In genomic region chr12:6954754-6955461, GRCh38 we compare ENCODE assay signal across 13 cellular contexts. TPM values are rescaled to one million over a fixed set of nuclear protein-coding genes. Genes with fewer than 3 reads are reported as not detected.
DNase-seq lines count a peak whose midpoint lies in the region; ATAC-seq and TF ChIP-seq lines count a peak whose summit lies in the region.
"Had no signal": no experiment of that assay in that cellular context is flagged by ENCODE, and none has a peak within 500 bp of the region (broad histone marks: within the 10 kb centered on the region; RNA-seq: fewer than 3 reads in every experiment).

No MANE protein-coding gene starts in this region.

- H3K4me1 ChIP-seq in Caco-2: no peaks in the 10 kb centered on the region
- peaks cover 13% of the 10 kb centered on the region for H3K4me1 ChIP-seq in GM23338 (ENCODE audit: insufficient read depth)
- peaks cover 10 to 35% of the 10 kb centered on the region in 2 donors for H3K4me1 ChIP-seq in adrenal gland (replicated peaks in 1 of 2)
- H3K4me1 ChIP-seq in sigmoid colon: peaks cover 0 to 10% (median 2%) of the 10 kb centered on the region in 4 donors

- H4K20me1 ChIP-seq in GM23338 (replicated peaks; ENCODE audit: insufficient read depth): no peaks in the 10 kb centered on the region

- POLR2A ChIA-PET in Caco-2 (lab: Charles Lee): no interaction called here

- DNase-seq in Caco-2 (no peak), GM23338 (ENCODE audit: low spot score) (no peak), adrenal gland (peak; percentile 52 to 81 (median 69)), sigmoid colon (peak; percentile 60), MV-4-11 (lab: John Stamatoyannopoulos, UW) (no peak), NOMO-1 treated with DMSO at 0.1 percent for 48 hours (lab: John Stamatoyannopoulos, UW; ENCODE audit: unreplicated experiment) (no peak)
- DNase-seq: NCI-H146; stimulated activated CD4-positive, alpha-beta T cell treated with anti-CD3 and anti-CD28 coated beads, Interleukin-4, amount 100 ng/mL, for 24 hours had no signal

- BruUV-seq in Caco-2 (replicated peaks; lab: Mats Ljungman, UMichigan): no TSS peak

- TF ChIP-seq CTCF in Caco-2 (IDR thresholded peaks at IDR 0.05; ENCODE audit: insufficient read depth in 1 of 2, low read depth in 1 of 2, low read length in 1 of 2, severe bottlenecking in 1 of 2, unreplicated experiment in 1 of 2): no peak
- no peak for TF ChIP-seq CTCF in GM23338 (conservative IDR thresholded peaks at IDR 0.05; ENCODE audit: low read depth in 2 of 2)
- TF ChIP-seq CTCF in adrenal gland (IDR thresholded peaks at IDR 0.05): peak in 1 of 6 experiments; percentile 10
- no peak for TF ChIP-seq CTCF in sigmoid colon (IDR thresholded peaks at IDR 0.05)

- H2AFZ ChIP-seq in GM23338: no peak overlapping the region
- H2AFZ ChIP-seq: parathyroid adenoma had no signal

- H3K36me3 ChIP-seq in Caco-2 (ENCODE audit: control insufficient read depth, insufficient read depth, low read length): no peaks in the 10 kb centered on the region
- no peaks in the 10 kb centered on the region for H3K36me3 ChIP-seq in GM23338 (ENCODE audit: insufficient read depth)
- no peaks in the 10 kb centered on the region for H3K36me3 ChIP-seq in adrenal gland (replicated peaks in 1 of 2)
- no peaks in the 10 kb centered on the region for H3K36me3 ChIP-seq in sigmoid colon
- H3K36me3 ChIP-seq: gastroesophageal sphincter, thoracic aorta had no signal

- no peaks in the 10 kb centered on the region for H3K9me3 Mint-ChIP-seq in Caco-2 (ENCODE audit: unreplicated experiment)
- H3K9me3 Mint-ChIP-seq in GM23338: no peaks in the 10 kb centered on the region

- intact Hi-C loops in Caco-2 (cut with micrococcal nuclease; ENCODE audit: unreplicated experiment) (no loop called here), adrenal gland (cut with DNase I) (loop anchor here (10.0 kb wide), 2 partner anchors 80 to 160 kb away; partner anchors contain the start of gene SPSB2 (in 1 of the 2)), sigmoid colon (cut with DNase I) (no loop called here)

- WGBS in adrenal gland, 4 donors: 58 to 63% (median 59%) methylated on average over 15 to 24 of the region's 24 CpGs
- 80 to 90% methylated on average over 24 of the region's 24 CpGs for WGBS in sigmoid colon, 2 donors

- H3K27ac Mint-ChIP-seq in Caco-2 (ENCODE audit: unreplicated experiment): peak overlapping the region; percentile 36
- H3K27ac Mint-ChIP-seq in GM23338: peak overlapping the region; percentile 72; the same call in 1 of the 2 replicates

- H3K4me3 Mint-ChIP-seq in Caco-2 (ENCODE audit: unreplicated experiment) (no peak overlapping the region), GM23338 (no peak overlapping the region)

- H3K79me2 ChIP-seq in GM23338 (replicated peaks; ENCODE audit: insufficient read depth): no peaks in the 10 kb centered on the region
- H3K79me2 ChIP-seq: parathyroid adenoma had no signal

- H3K27ac ChIP-seq in GM23338 (ENCODE audit: low read depth) (no peak overlapping the region), adrenal gland (peak overlapping the region in 3 of 5 donors; percentile 28 to 83 (median 52)), sigmoid colon (no peak overlapping the region)
- H3K27ac ChIP-seq: thoracic aorta had no signal

- TF ChIP-seq POLR2A in adrenal gland (IDR thresholded peaks at IDR 0.05) (no peak), sigmoid colon (IDR thresholded peaks at IDR 0.05) (no peak)

- no peak for TF ChIP-seq EP300 in sigmoid colon (IDR thresholded peaks at IDR 0.05)

- H3K4me3 ChIP-seq in Caco-2 (ENCODE audit: low read depth, low read length) (no peak overlapping the region), GM23338 (no peak overlapping the region), adrenal gland (no peak overlapping the region), sigmoid colon (no peak overlapping the region)
- H3K4me3 ChIP-seq: gastroesophageal sphincter had no signal

- H3K9me3 ChIP-seq in Caco-2 (no peaks in the 10 kb centered on the region), adrenal gland (replicated peaks in 1 of 3) (no peaks in the 10 kb centered on the region), sigmoid colon (no peaks in the 10 kb centered on the region)
- H3K9me3 ChIP-seq: gastroesophageal sphincter, thoracic aorta had no signal

- H3K4me1 Mint-ChIP-seq in Caco-2 (ENCODE audit: low read depth, unreplicated experiment): no peaks in the 10 kb centered on the region
- peaks cover 35% of the 10 kb centered on the region for H3K4me1 Mint-ChIP-seq in GM23338

- H3K9me2 ChIP-seq in GM23338 (ENCODE audit: insufficient read depth): no peaks in the 10 kb centered on the region

- H3K27me3 Mint-ChIP-seq in Caco-2 (ENCODE audit: insufficient read depth, unreplicated experiment) (no peaks in the 10 kb centered on the region), GM23338 (ENCODE audit: insufficient read depth, low read depth, poor library complexity) (peaks cover 15% of the 10 kb centered on the region)

- no peak overlapping the region for H3K4me2 ChIP-seq in GM23338

- no peaks in the 10 kb centered on the region for H3F3A ChIP-seq in GM23338 (replicated peaks; ENCODE audit: low read depth)

- CTCF ChIA-PET in Caco-2 (lab: Charles Lee): no interaction called here

- H3K27me3 ChIP-seq in Caco-2 (replicated peaks; ENCODE audit: control insufficient read depth, insufficient read depth, low read length): no peaks in the 10 kb centered on the region
- no peaks in the 10 kb centered on the region for H3K27me3 ChIP-seq in GM23338 (ENCODE audit: insufficient read depth)
- H3K27me3 ChIP-seq in adrenal gland: no peaks in the 10 kb centered on the region
- H3K27me3 ChIP-seq in sigmoid colon: no peaks in the 10 kb centered on the region
- H3K27me3 ChIP-seq: gastroesophageal sphincter had no signal

- H3K36me3 Mint-ChIP-seq in Caco-2 (ENCODE audit: insufficient read depth, unreplicated experiment) (no peaks in the 10 kb centered on the region), GM23338 (ENCODE audit: low read depth) (no peaks in the 10 kb centered on the region; the same call in 2 of the 3 replicates)

- ATAC-seq in GM23338 (no peak), GM19452 (IDR thresholded peaks at IDR 0.05; ENCODE audit: unreplicated experiment) (no peak), GM18517 (IDR thresholded peaks at IDR 0.05; ENCODE audit: unreplicated experiment) (no peak)
- ATAC-seq: gastroesophageal sphincter had no signal

TF ChIP-seq in GM23338, 12 proteins besides CTCF, POLR2A, EP300 and RAD21 (continues in another document):
- TF ChIP-seq NANOG (IDR thresholded peaks at IDR 0.05; ENCODE audit: borderline replicate concordance): no peak
- TF ChIP-seq ETS1 (IDR thresholded peaks at IDR 0.05): no peak
- TF ChIP-seq STAT1 (IDR thresholded peaks at IDR 0.05; ENCODE audit: unreplicated experiment): no peak
- no peak for TF ChIP-seq ZNF331 (CRISPR knock-in tag; IDR thresholded peaks at IDR 0.05; ENCODE audit: low read depth)
- TF ChIP-seq EZH2phosphoT487 (IDR thresholded peaks at IDR 0.05; ENCODE audit: unreplicated experiment): no peak

RNA-seq across cellular contexts. Expression of gene PTPN6, which starts 3.8 kb away (rescaled TPM):
- total RNA-seq in Caco-2 (2022) (43.9 and 54.8 TPM in 2 replicates), adrenal gland (10 to 100 TPM; 24.5 to 86.2 (median 63.5) TPM), sigmoid colon (10 to 100 TPM in 3 of 4 donors, 1 to 10 TPM in 1; 5.3 to 13.6 (median 11.8) TPM)
- 24.7 and 25.3 TPM in 2 replicates for total RNA-seq in GM23338 (2014; rRNA removed; shearing (Covaris generic))
- polyA plus RNA-seq in GM23338 (2016; fragmentation: Nextera tagmentation; extraction: Ambion mirVana) (35.4 and 40.6 TPM in 2 replicates), adrenal gland (100 to 1,000 TPM in 2 of 3 donors, 10 to 100 TPM in 1; 36.2 to 204 (median 127) TPM), sigmoid colon (10 to 100 TPM; 42.1 to 92.4 (median 67.3) TPM)

RNA-seq across cellular contexts. Expression of gene C12orf57, which starts 11.1 kb away (rescaled TPM):
- 111 TPM in 2 replicates for total RNA-seq in Caco-2 (2022)
- 186 and 204 TPM in 2 replicates for total RNA-seq in GM23338 (2014; rRNA removed; shearing (Covaris generic))
- polyA plus RNA-seq in GM23338 (2016; fragmentation: Nextera tagmentation; extraction: Ambion mirVana): 262 and 285 TPM in 2 replicates
- 100 to 1,000 TPM; 152 to 505 (median 289) TPM for total RNA-seq in adrenal gland
- 100 to 1,000 TPM in 2 of 3 donors, 10 to 100 TPM in 1; 58.4 to 335 (median 271) TPM for polyA plus RNA-seq in adrenal gland
- total RNA-seq in sigmoid colon: 100 to 1,000 TPM; 465 to 697 (median 652) TPM
- 100 to 1,000 TPM; 305 to 810 (median 418) TPM for polyA plus RNA-seq in sigmoid colon

RNA-seq across cellular contexts. Expression of gene RNU7-1, which starts 11.3 kb away (rescaled TPM):
- total RNA-seq in Caco-2 (2022) (not detected in 2 replicates), adrenal gland (not detected), sigmoid colon (not detected)
- total RNA-seq in GM23338 (2014; rRNA removed; shearing (Covaris generic)): not detected in 2 replicates
- polyA plus RNA-seq in GM23338 (2016; fragmentation: Nextera tagmentation; extraction: Ambion mirVana) (not detected in 2 replicates), adrenal gland (not detected), sigmoid colon (not detected)
- total RNA-seq: gastroesophageal sphincter, thoracic aorta had no signal

RNA-seq across cellular contexts. Expression of gene PHB2, which starts 15.6 kb away (rescaled TPM):
- total RNA-seq in Caco-2 (2022): 411 and 479 TPM in 2 replicates
- total RNA-seq in GM23338 (2014; rRNA removed; shearing (Covaris generic)): 378 and 416 TPM in 2 replicates
- polyA plus RNA-seq in GM23338 (2016; fragmentation: Nextera tagmentation; extraction: Ambion mirVana): 224 and 238 TPM in 2 replicates
- 100 to 1,000 TPM; 158 to 344 (median 227) TPM for total RNA-seq in adrenal gland
- 100 to 1,000 TPM; 128 to 222 (median 131) TPM for polyA plus RNA-seq in adrenal gland
- 100 to 1,000 TPM; 211 to 327 (median 285) TPM for total RNA-seq in sigmoid colon
- 100 to 1,000 TPM; 180 to 283 (median 184) TPM for polyA plus RNA-seq in sigmoid colon

RNA-seq across cellular contexts. Expression of gene EMG1, which starts 15.8 kb away (rescaled TPM):
- 149 and 161 TPM in 2 replicates for total RNA-seq in Caco-2 (2022)
- 66.7 and 71.7 TPM in 2 replicates for total RNA-seq in GM23338 (2014; rRNA removed; shearing (Covaris generic))
- 157 and 160 TPM in 2 replicates for polyA plus RNA-seq in GM23338 (2016; fragmentation: Nextera tagmentation; extraction: Ambion mirVana)
- 10 to 100 TPM; 21.9 to 54.4 (median 39.2) TPM for total RNA-seq in adrenal gland
- polyA plus RNA-seq in adrenal gland: 10 to 100 TPM; 14.2 to 43.1 (median 15.6) TPM
- total RNA-seq in sigmoid colon: 10 to 100 TPM; 18.8 to 32.3 (median 22.7) TPM
- polyA plus RNA-seq in sigmoid colon: 10 to 100 TPM; 19.2 to 33.0 (median 21.3) TPM

Comparison
In these comparisons a context has a peak if more than half of its experiments do, and no peak if none do; other contexts are left out.
1. DNase-seq: peak in adrenal gland (7 of 7) and sigmoid colon (single experiment); none in Caco-2 (0 of 2), GM23338 (single experiment), MV-4-11 (single experiment) and NOMO-1 treated with DMSO at 0.1 percent for 48 hours (single experiment).
2. H3K27ac ChIP-seq: peak in adrenal gland (3 of 5); none in GM23338 (single experiment) and sigmoid colon (0 of 4).
3. intact Hi-C loops: an anchor here in adrenal gland (10.0 kb wide); none called in Caco-2 and sigmoid colon.